10 cellular contexts compared by ENCODE assay signal in the genomic region with DNA sequence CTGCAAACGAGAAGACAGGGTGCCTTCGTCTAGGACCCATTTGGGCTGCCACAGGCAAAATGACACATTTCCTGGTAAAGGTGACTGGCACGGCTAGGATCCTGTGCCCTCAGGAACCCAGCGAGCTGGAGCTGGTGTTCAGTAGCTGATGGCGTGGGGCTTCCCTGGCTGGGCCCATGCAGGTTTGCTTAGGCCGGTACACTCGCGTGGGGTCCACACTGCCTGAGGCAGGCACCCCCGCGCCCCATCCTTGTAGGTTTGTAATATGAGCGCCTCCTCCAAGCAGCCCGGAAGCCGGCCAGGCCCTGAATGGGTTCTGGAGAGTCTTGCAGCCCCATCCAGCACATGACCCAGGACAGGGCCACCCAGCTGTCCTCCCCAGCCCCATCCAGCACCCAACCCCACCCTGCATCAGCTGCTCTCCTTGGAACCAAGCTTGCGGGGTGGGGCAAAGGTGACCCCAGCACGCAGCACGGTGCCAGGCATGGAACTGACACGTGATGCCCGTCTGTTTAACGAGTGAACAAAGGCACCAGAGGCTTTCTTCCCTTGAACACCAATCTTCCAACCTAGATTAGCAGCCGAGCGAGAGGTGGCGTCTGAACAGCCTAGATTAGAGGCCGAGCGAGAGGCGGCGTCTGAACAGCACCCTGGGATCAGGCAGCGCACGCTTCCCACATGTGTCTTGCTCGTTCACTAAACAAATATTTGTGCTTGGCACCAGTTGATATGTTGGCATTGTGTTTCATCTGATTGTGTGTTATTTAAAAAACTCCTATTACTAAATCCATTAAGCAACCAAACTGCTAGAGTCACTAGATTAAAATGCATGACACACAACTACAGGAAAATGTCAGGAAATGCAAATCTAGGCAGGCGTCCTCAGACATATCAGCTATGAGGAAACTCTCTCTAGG.
A peak's percentile ranks its signal among the peaks of the same experiment; 100 is the strongest.
DNase-seq lines count a peak whose midpoint lies in the region; ATAC-seq and TF ChIP-seq lines count a peak whose summit lies in the region.
"Had no signal": no experiment of that assay in that cellular context is flagged by ENCODE, and none has a peak within 500 bp of the region (broad histone marks: within the 10 kb centered on the region; RNA-seq: fewer than 3 reads in every experiment).

No MANE protein-coding gene starts in this region.

- no peak for TF ChIP-seq POLR2A in upper lobe of left lung (IDR thresholded peaks at IDR 0.05)

- peak; percentile 10 for DNase-seq in activated T-cell treated with anti-CD3 and anti-CD28 coated beads, Interleukin-2, amount 50 U/mL, for 1 hour
- DNase-seq in activated T-cell treated with anti-CD3 and anti-CD28 coated beads, Interleukin-2, amount 50 U/mL, for 72 hours, result no peak
- DNase-seq in SHP77 treated with DMSO at 0.1 percent for 48 hours (lab: John Stamatoyannopoulos, UW) (peak; percentile 65), islet precursor cell (peak; percentile 46), upper lobe of left lung (peak; percentile 24 to 58)
- DNase-seq: C1 segment of cervical spinal cord had no signal

- H3K27me3 ChIP-seq in upper lobe of left lung, result no peaks in the 10 kb centered on the region

- ATAC-seq in activated T-cell treated with anti-CD3 and anti-CD28 coated beads, Interleukin-2, amount 50 U/mL, for 72 hours (replicated peaks in 1 of 2), result no peak
- ATAC-seq in upper lobe of left lung (ENCODE audit: low FRiP score in 2 of 2), result peak in 1 of 2 donors; percentile 58
- ATAC-seq in HG02588 (IDR thresholded peaks at IDR 0.05; ENCODE audit: unreplicated experiment), result no peak
- ATAC-seq in GM18909 (IDR thresholded peaks at IDR 0.05; ENCODE audit: poor library complexity, unreplicated experiment), result no peak
- no peak for ATAC-seq in GM18867 (IDR thresholded peaks at IDR 0.05; ENCODE audit: unreplicated experiment)

- no peak for TF ChIP-seq CTCF in upper lobe of left lung (IDR thresholded peaks at IDR 0.05)

- peak in 1 of 4 donors; percentile 15 for TF ChIP-seq EP300 in upper lobe of left lung (IDR thresholded peaks at IDR 0.05)

- H3K4me1 Mint-ChIP-seq in activated T-cell treated with anti-CD3 and anti-CD28 coated beads, Interleukin-2, amount 50 U/mL, for 72 hours (ENCODE audit: low read depth), result no peaks in the 10 kb centered on the region

- no peaks in the 10 kb centered on the region for H3K36me3 ChIP-seq in upper lobe of left lung
- H3K36me3 ChIP-seq: HAP-1 had no signal

- 68 to 81% methylated on average over 14 to 27 of the region's 30 CpGs for WGBS in upper lobe of left lung, 2 donors

- peaks cover 0 to 5% (median 1%) of the 10 kb centered on the region in 4 donors for H3K4me1 ChIP-seq in upper lobe of left lung
- H3K4me1 ChIP-seq: HAP-1 had no signal

- H3K27me3 Mint-ChIP-seq in activated T-cell treated with anti-CD3 and anti-CD28 coated beads, Interleukin-2, amount 50 U/mL, for 72 hours (ENCODE audit: low read depth), result no peaks in the 10 kb centered on the region

- no peaks in the 10 kb centered on the region for H3K9me3 ChIP-seq in upper lobe of left lung
- H3K9me3 ChIP-seq: HAP-1 had no signal

- peaks cover 9 to 15% of the 10 kb centered on the region in 2 donors for H3K9me3 Mint-ChIP-seq in activated T-cell treated with anti-CD3 and anti-CD28 coated beads, Interleukin-2, amount 50 U/mL, for 72 hours

- no peak overlapping the region for H3K27ac Mint-ChIP-seq in activated T-cell treated with anti-CD3 and anti-CD28 coated beads, Interleukin-2, amount 50 U/mL, for 72 hours

- H3K27ac ChIP-seq in upper lobe of left lung, result peak overlapping the region in 1 of 4 donors; percentile 37

- H3K4me3 ChIP-seq in upper lobe of left lung, result no peak overlapping the region
- H3K4me3 ChIP-seq: HAP-1 had no signal

- H3K36me3 Mint-ChIP-seq in activated T-cell treated with anti-CD3 and anti-CD28 coated beads, Interleukin-2, amount 50 U/mL, for 72 hours (ENCODE audit: insufficient read depth in 2 of 2), result peaks cover 2 to 4% of the 10 kb centered on the region in 2 donors

- no peak overlapping the region for H3K4me3 Mint-ChIP-seq in activated T-cell treated with anti-CD3 and anti-CD28 coated beads, Interleukin-2, amount 50 U/mL, for 72 hours

Comparison
In these comparisons a context has a peak if more than half of its experiments do, and no peak if none do; other contexts are left out.
1. DNase-seq: peak in activated T-cell treated with anti-CD3 and anti-CD28 coated beads, Interleukin-2, amount 50 U/mL, for 1 hour (single experiment), SHP77 treated with DMSO at 0.1 percent for 48 hours (single experiment), islet precursor cell (single experiment) and upper lobe of left lung (2 of 2); none in activated T-cell treated with anti-CD3 and anti-CD28 coated beads, Interleukin-2, amount 50 U/mL, for 72 hours (0 of 2).